In genomic region chr2:208300847-208301618, GRCh38 we compare ENCODE assay signal across 19 cellular contexts.
"Had no signal": no experiment of that assay in that cellular context is flagged by ENCODE, and none has a peak within 500 bp of the region (broad histone marks: within the 10 kb centered on the region; RNA-seq: fewer than 3 reads in every experiment).

No MANE protein-coding gene starts in this region.

- DNase-seq: activated naive CD4-positive, alpha-beta T cell treated with anti-CD3 and anti-CD28 coated beads for 36 hours; activated naive CD8-positive, alpha-beta T cell treated with anti-CD3 and anti-CD28 coated beads, Interleukin-2, amount 10 ng/mL, durations not matched to agents 7 days and 5 days; activated T-cell treated with anti-CD3 and anti-CD28 coated beads, Interleukin-2, amount 50 U/mL, for 4 hours; amniotic stem cell; cortex of kidney; erythroblast; gastrocnemius medialis; hippocampal formation; left ventricle myocardium inferior; midbrain; natural killer cell; retina; sigmoid colon; stimulated activated CD4-positive, alpha-beta T cell treated with anti-CD3 and anti-CD28 coated beads, Interleukin-2, amount 100 ng/mL, for 48 hours; stimulated activated naive CD8-positive, alpha-beta T cell treated with anti-CD3 and anti-CD28 coated beads, Interleukin-15, Interleukin-2, amounts not matched to agents 100 U/mL and 50 U/mL, for 24 hours; T-helper 9 cell; upper lobe of right lung had no signal

- ATAC-seq: activated T-cell treated with anti-CD3 and anti-CD28 coated beads, Interleukin-2, amount 50 U/mL, for 4 hours; gastrocnemius medialis; natural killer cell; stimulated activated naive CD8-positive, alpha-beta T cell treated with anti-CD3 and anti-CD28 coated beads, Interleukin-15, Interleukin-2, amounts not matched to agents 100 U/mL and 50 U/mL, for 24 hours; upper lobe of right lung; WTC11 had no signal

- H3K27ac Mint-ChIP-seq: activated naive CD4-positive, alpha-beta T cell treated with anti-CD3 and anti-CD28 coated beads for 36 hours; natural killer cell; progenitor cell of endocrine pancreas; WTC11 had no signal

- H3K4me1 Mint-ChIP-seq: WTC11 had no signal

- H3K4me3 Mint-ChIP-seq: activated naive CD4-positive, alpha-beta T cell treated with anti-CD3 and anti-CD28 coated beads for 36 hours; activated naive CD8-positive, alpha-beta T cell treated with anti-CD3 and anti-CD28 coated beads, Interleukin-2, amount 10 ng/mL, durations not matched to agents 7 days and 5 days; activated T-cell treated with anti-CD3 and anti-CD28 coated beads, Interleukin-2, amount 50 U/mL, for 4 hours; natural killer cell; WTC11 had no signal

- H3K27me3 Mint-ChIP-seq: activated naive CD8-positive, alpha-beta T cell treated with anti-CD3 and anti-CD28 coated beads, Interleukin-2, amount 10 ng/mL, durations not matched to agents 7 days and 5 days; progenitor cell of endocrine pancreas had no signal

- H3K9me3 Mint-ChIP-seq: activated naive CD4-positive, alpha-beta T cell treated with anti-CD3 and anti-CD28 coated beads for 36 hours; activated naive CD8-positive, alpha-beta T cell treated with anti-CD3 and anti-CD28 coated beads, Interleukin-2, amount 10 ng/mL, durations not matched to agents 7 days and 5 days; activated T-cell treated with anti-CD3 and anti-CD28 coated beads, Interleukin-2, amount 50 U/mL, for 4 hours; natural killer cell; WTC11 had no signal
